ENCODE assay signal across 11 cellular contexts in the genomic region with DNA sequence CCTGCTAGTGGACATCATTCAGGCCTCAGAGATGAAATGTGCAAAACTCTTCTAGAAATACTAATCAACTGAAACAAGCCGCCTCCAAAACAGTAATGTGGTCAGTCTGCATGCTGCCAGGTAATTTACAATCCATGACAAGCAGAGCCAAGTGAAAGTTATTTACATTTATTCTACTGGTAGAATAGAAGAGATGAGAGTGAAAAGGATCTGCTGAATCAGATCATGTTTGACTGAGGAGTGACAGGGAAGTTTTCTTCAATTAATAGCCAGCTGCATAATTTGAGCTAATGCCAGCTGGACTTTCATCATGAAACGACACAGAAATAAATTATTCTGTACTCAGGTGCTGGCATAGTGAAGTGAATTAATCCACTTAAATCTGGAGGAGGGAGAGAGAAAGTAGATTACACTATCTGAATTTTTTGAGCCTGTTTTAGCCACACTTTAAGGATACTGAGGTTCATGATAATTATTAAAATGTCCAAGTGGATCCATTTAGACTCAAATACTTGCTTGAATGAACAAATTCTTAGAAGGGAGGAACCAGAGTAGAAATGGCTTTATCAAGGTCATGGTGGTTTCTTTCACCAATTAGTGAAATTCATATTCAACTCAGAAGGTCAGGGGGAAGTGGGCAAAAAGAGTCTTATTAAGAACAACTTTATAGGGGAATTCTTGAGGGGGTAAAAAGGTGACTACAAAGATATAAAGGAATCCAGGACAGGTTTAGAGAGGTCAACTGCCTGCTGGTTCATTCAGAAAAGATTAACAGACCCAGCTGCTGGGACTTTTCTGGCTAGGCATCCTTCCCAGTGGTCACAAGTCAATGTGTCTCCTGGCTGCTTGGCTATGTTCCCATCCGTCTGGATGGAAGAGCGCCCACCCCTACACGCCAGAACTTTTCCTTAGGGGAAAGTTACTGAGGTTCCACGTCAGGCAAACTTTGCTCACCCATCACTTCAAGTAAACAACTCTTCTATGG.
DNase-seq lines count a peak whose midpoint lies in the region; TF ChIP-seq lines count a peak whose summit lies in the region.
"Had no signal": no experiment of that assay in that cellular context is flagged by ENCODE, and none has a peak within 500 bp of the region (broad histone marks: within the 10 kb centered on the region; RNA-seq: fewer than 3 reads in every experiment).

No MANE protein-coding gene starts in this region.

- TF ChIP-seq EP300 in ovary (IDR thresholded peaks at IDR 0.05), result no peak

- no peaks in the 10 kb centered on the region for H3K9me3 ChIP-seq in ovary
- H3K9me3 ChIP-seq: tibial nerve had no signal

- intact Hi-C loops in Calu3 (cut with micrococcal nuclease; ENCODE audit: unreplicated experiment), result no loop called here
- intact Hi-C loops in ovary (cut with DNase I), result no loop called here

- in situ Hi-C loops in GM13977 (cut with MboI; ENCODE audit: low pct_unique_long_range_greater_than_20kb, low sequenced_read_pairs, unreplicated experiment), result no loop called here

- BruUV-seq in Calu3 (replicated peaks; lab: Mats Ljungman, UMichigan), result no TSS peak

- CTCF ChIA-PET in Calu3 (lab: Charles Lee), result interaction anchor here (1.0 to 1.1 kb wide), 2 partner anchors 20 to 21 kb away, joined by 3 read pairs; no protein-coding TSS in a partner anchor

- H3K9me3 Mint-ChIP-seq in Calu3 (ENCODE audit: low read depth, unreplicated experiment), result no peaks in the 10 kb centered on the region

- DNase-seq in Calu3 (no peak), NCI-H774 (lab: John Stamatoyannopoulos, UW) (peak; percentile 58), fibroblast of villous mesenchyme (ENCODE audit: low read depth) (peak; percentile 71), pons (ENCODE audit: low spot score) (peak; percentile 84), iPS-NIHi7 (ENCODE audit: extremely low spot score) (no peak), epidermal melanocyte (ENCODE audit: insufficient read length, low spot score) (no peak), GM13977 (ENCODE audit: low spot score) (no peak), ovary (no peak)
- DNase-seq: activated B cell treated with CpG ODN at 0.5 μM for 24 hours; central memory CD4-positive, alpha-beta T cell had no signal

- H3K4me3 ChIP-seq in fibroblast of villous mesenchyme (ENCODE audit: low read depth, low read length) (no peak overlapping the region), ovary (no peak overlapping the region)
- H3K4me3 ChIP-seq: tibial nerve had no signal

- H3K36me3 Mint-ChIP-seq in Calu3 (ENCODE audit: insufficient read depth, unreplicated experiment), result no peaks in the 10 kb centered on the region

- TF ChIP-seq POLR2A in ovary (IDR thresholded peaks at IDR 0.05), result no peak

- peak overlapping the region; percentile 27 for H3K4me3 Mint-ChIP-seq in Calu3 (ENCODE audit: low read depth, unreplicated experiment)
- H3K4me3 Mint-ChIP-seq: activated B cell treated with CpG ODN at 0.5 μM for 24 hours had no signal

- TF ChIP-seq CTCF in Calu3 (IDR thresholded peaks at IDR 0.05; ENCODE audit: unreplicated experiment) (no peak), fibroblast of villous mesenchyme (IDR thresholded peaks at IDR 0.05; ENCODE audit: insufficient read depth, low read depth, low read length) (no peak), GM13977 (IDR thresholded peaks at IDR 0.05; ENCODE audit: extremely low read depth, insufficient read depth, missing control alignments) (no peak), ovary (IDR thresholded peaks at IDR 0.05) (no peak)

- H3K4me1 Mint-ChIP-seq in Calu3 (ENCODE audit: low read depth, unreplicated experiment), result peaks cover 42% of the 10 kb centered on the region

- H3K27me3 ChIP-seq in ovary, result no peaks in the 10 kb centered on the region
- H3K27me3 ChIP-seq: tibial nerve had no signal

- peak overlapping the region; percentile 95 for H3K27ac Mint-ChIP-seq in Calu3 (ENCODE audit: unreplicated experiment)
- H3K27ac Mint-ChIP-seq: activated B cell treated with CpG ODN at 0.5 μM for 24 hours had no signal

- 22 to 41% (median 37%) methylated on average over 6 of the region's 6 CpGs for WGBS in ovary, 3 donors

- no peaks in the 10 kb centered on the region for H3K27me3 Mint-ChIP-seq in Calu3 (ENCODE audit: unreplicated experiment)
- H3K27me3 Mint-ChIP-seq: activated B cell treated with CpG ODN at 0.5 μM for 24 hours had no signal

- H3K27ac ChIP-seq in ovary, result no peak overlapping the region
- H3K27ac ChIP-seq: tibial nerve had no signal

- H3K4me1 ChIP-seq in ovary (ENCODE audit: insufficient read depth), result no peaks in the 10 kb centered on the region

- H3K36me3 ChIP-seq in ovary, result no peaks in the 10 kb centered on the region
- H3K36me3 ChIP-seq: tibial nerve had no signal

Comparison
In these comparisons a context has a peak if more than half of its experiments do, and no peak if none do; other contexts are left out.
1. DNase-seq: peak in NCI-H774 (single experiment), fibroblast of villous mesenchyme (single experiment) and pons (single experiment); none in Calu3 (single experiment), iPS-NIHi7 (single experiment), epidermal melanocyte (single experiment), GM13977 (single experiment) and ovary (0 of 5).